Comparison of ENCODE assay signal across 27 cellular contexts in the genomic region with DNA sequence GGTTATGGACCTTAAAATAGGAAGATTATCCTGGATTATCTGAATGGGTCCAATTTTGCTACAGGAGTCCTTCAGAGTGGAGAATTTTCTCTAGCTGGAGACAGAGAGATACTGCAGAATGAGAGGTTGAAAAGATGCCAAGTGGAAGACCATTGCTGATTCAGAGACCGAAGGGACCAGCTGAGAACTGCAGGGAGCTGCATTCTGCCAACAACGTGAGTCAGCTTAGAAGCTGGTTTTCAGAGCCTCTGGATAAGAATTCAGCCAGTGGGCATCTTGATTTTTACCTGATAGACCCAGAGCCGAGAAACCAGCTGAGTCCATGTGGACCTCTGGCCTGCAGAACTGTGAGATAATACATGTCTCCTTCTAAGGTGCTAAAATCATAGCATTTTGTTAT.
"Had no signal": no experiment of that assay in that cellular context is flagged by ENCODE, and none has a peak within 500 bp of the region (broad histone marks: within the 10 kb centered on the region; RNA-seq: fewer than 3 reads in every experiment).

No MANE protein-coding gene starts in this region.

- ATAC-seq: activated CD4-positive, alpha-beta T cell treated with anti-CD3 and anti-CD28 coated beads for 36 hours; activated naive CD4-positive, alpha-beta T cell treated with anti-CD3 and anti-CD28 coated beads, Interleukin-2, amount 50 U/mL, for 72 hours; activated T-helper 17 cell treated with anti-CD3 and anti-CD28 coated beads, Interleukin-2, amount 50 U/mL, for 72 hours; effector memory CD8-positive, alpha-beta T cell; gastroesophageal sphincter; heart left ventricle; left lobe of liver; lower lobe of right lung; natural killer cell treated with Interleukin-12 subunit alpha and Interleukin-12 subunit beta and Interleukin-15 and Interleukin-18, amount 100 ng/mL, for 72 hours; pancreas; right cardiac atrium; stimulated activated naive CD8-positive, alpha-beta T cell treated with anti-CD3 and anti-CD28 coated beads, Interleukin-15, Interleukin-2, amounts not matched to agents 100 U/mL and 50 U/mL, for 24 hours had no signal

- H3K9me3 ChIP-seq: lower lobe of right lung, pancreas had no signal

- H3K4me1 ChIP-seq: esophagus muscularis mucosa, gastroesophageal sphincter, heart left ventricle, lower lobe of right lung, pancreas, upper lobe of left lung had no signal

- H3K36me3 ChIP-seq: esophagus muscularis mucosa, gastroesophageal sphincter, heart left ventricle, lower lobe of right lung, pancreas, upper lobe of left lung had no signal

- H3K27ac ChIP-seq: dorsolateral prefrontal cortex, esophagus muscularis mucosa, gastroesophageal sphincter, heart left ventricle, lower lobe of right lung, pancreas, upper lobe of left lung had no signal

- DNase-seq: activated B cell treated with CpG ODN at 0.5 μM for 24 hours; activated CD4-positive, alpha-beta T cell treated with anti-CD3 and anti-CD28 coated beads for 36 hours; activated CD4-positive, alpha-beta T cell treated with anti-CD3 and anti-CD28 coated beads, Interleukin-2, amount 50 U/mL, for 4 hours; activated CD8-positive, alpha-beta memory T cell treated with anti-CD3 and anti-CD28 coated beads for 24 hours; activated CD8-positive, alpha-beta memory T cell treated with anti-CD3 and anti-CD28 coated beads, Interleukin-2, amount 50 U/mL, for 4 hours; activated T-cell treated with anti-CD3 and anti-CD28 coated beads, Interleukin-2, amount 50 U/mL, for 24 hours; aorta; central memory CD4-positive, alpha-beta T cell; dorsolateral prefrontal cortex; effector memory CD8-positive, alpha-beta T cell; heart left ventricle; lower lobe of right lung; pancreas; right cardiac atrium; stimulated activated CD4-positive, alpha-beta T cell treated with anti-CD3 and anti-CD28 coated beads, Interleukin-12 subunit alpha, Interleukin-12 subunit beta, amount 100 ng/mL, for 4 hours; stimulated activated CD4-positive, alpha-beta T cell treated with anti-CD3 and anti-CD28 coated beads, Interleukin-4, amount 100 ng/mL, for 4 hours; stimulated activated naive CD8-positive, alpha-beta T cell treated with anti-CD3 and anti-CD28 coated beads, Interleukin-15, Interleukin-2, amounts not matched to agents 100 U/mL and 50 U/mL, for 24 hours; T-helper 9 cell; upper lobe of left lung had no signal

- H3K27me3 ChIP-seq: esophagus muscularis mucosa, gastroesophageal sphincter, heart left ventricle, pancreas, upper lobe of left lung had no signal

- H3K4me3 ChIP-seq: dorsolateral prefrontal cortex, esophagus muscularis mucosa, gastroesophageal sphincter, heart left ventricle, lower lobe of right lung, pancreas, upper lobe of left lung had no signal

- FAIRE-seq: colon, endothelial cell of umbilical vein, pancreas had no signal
